ENCODE assay signal across 10 cellular contexts in the genomic region with DNA sequence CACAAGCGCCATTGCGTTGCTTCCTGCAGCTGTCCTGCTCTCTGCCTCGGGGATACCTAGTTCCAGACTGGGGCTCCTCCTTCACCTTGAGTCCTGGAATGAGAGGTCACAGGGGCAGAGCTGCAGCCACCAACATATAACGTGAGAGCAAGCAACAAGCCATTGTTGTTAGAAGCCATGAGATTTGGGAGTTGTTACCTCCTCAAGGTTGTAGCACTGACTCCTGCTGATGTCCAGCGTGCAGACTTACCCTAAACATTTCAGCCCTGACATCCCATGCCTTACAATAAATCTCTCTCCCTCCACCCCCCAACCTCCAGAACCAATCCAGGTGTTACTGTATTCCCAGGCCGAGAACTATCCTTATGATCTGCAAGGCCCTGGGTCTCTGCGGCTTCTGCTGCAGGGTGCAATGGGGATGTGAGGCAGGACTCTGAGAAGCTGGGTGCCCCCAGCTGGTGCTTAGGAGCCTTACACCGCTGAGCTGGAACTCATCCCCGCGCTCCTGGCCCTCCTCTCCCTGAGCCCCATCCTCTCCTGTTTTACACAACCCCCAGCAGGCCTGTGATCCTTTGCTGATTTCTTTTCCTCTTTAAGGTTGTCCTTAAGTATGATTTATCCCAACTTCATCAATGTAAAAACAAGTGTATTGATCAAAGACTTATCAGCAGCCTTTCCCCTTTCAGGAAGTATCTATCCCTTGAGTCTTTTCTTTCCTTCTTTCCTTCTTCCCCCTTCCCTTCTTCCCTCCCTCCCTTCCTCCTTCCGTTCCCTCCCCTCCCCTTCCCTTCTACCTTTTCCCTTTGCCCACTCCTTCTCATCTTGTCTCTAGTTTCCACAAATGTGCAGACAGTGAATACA.
DNase-seq lines count a peak whose midpoint lies in the region; ATAC-seq and TF ChIP-seq lines count a peak whose summit lies in the region.
"Had no signal": no experiment of that assay in that cellular context is flagged by ENCODE, and none has a peak within 500 bp of the region (broad histone marks: within the 10 kb centered on the region; RNA-seq: fewer than 3 reads in every experiment).

No MANE protein-coding gene starts in this region.

- no CpG with 5 or more reads among the region's 11 CpGs for WGBS in H9 (ENCODE audit: extremely low coverage, insufficient read length, low lambda C conversion rate)

- H3K4me1 ChIP-seq in H9 (ENCODE audit: insufficient read depth, low read length), result peaks cover 4% of the 10 kb centered on the region; the same call in 1 of the 2 replicates

- no peak overlapping the region; a peak in 1 of 5 replicates for H3K4me3 Mint-ChIP-seq in H9

- no peaks in the 10 kb centered on the region for H3K79me2 ChIP-seq in H9 (ENCODE audit: insufficient read depth, low read length)

- H3K9ac ChIP-seq in H9 (ENCODE audit: extremely low read depth, insufficient read length, low read length), result no peak overlapping the region

- H4K20me1 ChIP-seq in H9 (ENCODE audit: control insufficient read depth, insufficient read depth, insufficient read length), result no peaks in the 10 kb centered on the region

- ATAC-seq in GM19452 (IDR thresholded peaks at IDR 0.05; ENCODE audit: unreplicated experiment) (no peak), HG02763 (IDR thresholded peaks at IDR 0.05; ENCODE audit: unreplicated experiment) (no peak)

- CTCF ChIA-PET in AG04450 (lab: Charles Lee), result interaction anchor here (0.6 to 4.8 kb wide), 9 partner anchors 14 to 174 kb away, joined by 3 to 74 read pairs (median 6); no protein-coding TSS in a partner anchor

- H2BK15ac ChIP-seq in H9 (ENCODE audit: low read depth, low read length), result no peak overlapping the region

- DNase-seq in AG04450 (ENCODE audit: low read depth, low spot score), result peak; percentile 27
- peak; percentile 82 for DNase-seq in H9
- no peak for DNase-seq in astrocyte of the cerebellum (ENCODE audit: low read depth)
- DNase-seq in islet precursor cell, result peak; percentile 80
- DNase-seq in middle frontal gyrus (ENCODE audit: extremely low spot score, low spot score), result no peak
- no peak for DNase-seq in stimulated activated CD4-positive, alpha-beta T cell treated with anti-CD3 and anti-CD28 coated beads, Interleukin-4, amount 100 ng/mL, for 4 hours
- DNase-seq: activated naive CD4-positive, alpha-beta T cell; MM.1S had no signal

- H4K5ac ChIP-seq in H9 (ENCODE audit: insufficient read length, low read depth, low read length), result no peak overlapping the region

- no peaks in the 10 kb centered on the region for H3K27me3 ChIP-seq in AG04450 (ENCODE audit: control insufficient read depth, insufficient read depth, low read length)
- no peaks in the 10 kb centered on the region for H3K27me3 ChIP-seq in H9 (ENCODE audit: insufficient read depth, low read length)

- H3K23ac ChIP-seq in H9 (ENCODE audit: insufficient read length, low read depth, low read length), result no peak overlapping the region

- H3K18ac ChIP-seq in H9 (ENCODE audit: insufficient read length, low read depth, low read length), result peak overlapping the region; percentile 11

- H2AK5ac ChIP-seq in H9 (ENCODE audit: insufficient read length, low read length), result no peak overlapping the region

- H3K27ac ChIP-seq in AG04450 (ENCODE audit: low read depth, low read length) (no peak overlapping the region), H9 (ENCODE audit: insufficient read length, low read depth, low read length) (no peak overlapping the region)

- H2BK12ac ChIP-seq in H9 (ENCODE audit: insufficient read length, low read depth, low read length), result no peak overlapping the region

- H3K9me3 ChIP-seq in AG04450 (ENCODE audit: control insufficient read depth, insufficient read depth, low read length) (no peaks in the 10 kb centered on the region), H9 (ENCODE audit: control insufficient read depth, low read depth, low read length) (no peaks in the 10 kb centered on the region)

- H3K9me3 Mint-ChIP-seq in H9, result no peaks in the 10 kb centered on the region

- peaks cover 5% of the 10 kb centered on the region for H3K27me3 Mint-ChIP-seq in H9 (ENCODE audit: low read depth)

- no peak overlapping the region for H3K4ac ChIP-seq in H9 (ENCODE audit: low read depth, low read length)

- no peak overlapping the region for H4K8ac ChIP-seq in H9 (replicated peaks; ENCODE audit: insufficient read length, low read depth, low read length)

- peaks cover 0 to 1% (median 0%) of the 10 kb centered on the region in 3 experiments; a peak in 1 of 7 replicates for H3K36me3 Mint-ChIP-seq in H9 (ENCODE audit: insufficient read depth in 1 of 3, low read depth in 3 of 3)

- TF ChIP-seq CTCF in AG04450 (IDR thresholded peaks at IDR 0.05; ENCODE audit: low read depth, low read length) (peak; percentile 71), H9 (conservative IDR thresholded peaks at IDR 0.05) (peak; percentile 74), astrocyte of the cerebellum (IDR thresholded peaks at IDR 0.05; ENCODE audit: low read depth, low read length, missing control alignments) (peak; percentile 60)

- peaks cover 52 to 59% of the 10 kb centered on the region in 2 experiments for H3K4me1 Mint-ChIP-seq in H9

- POLR2A ChIA-PET in AG04450 (lab: Yijun Ruan, JAX), result interaction anchor here (0.9 to 1.1 kb wide), 2 partner anchors 92 to 99 kb away, joined by 4 read pairs; no protein-coding TSS in a partner anchor

- no peaks in the 10 kb centered on the region for H3K79me1 ChIP-seq in H9 (ENCODE audit: insufficient read depth, low read depth, low read length, poor library complexity, severe bottlenecking)

- no peak overlapping the region for H3K4me2 ChIP-seq in H9 (ENCODE audit: insufficient read depth, insufficient read length, low read length)

- H3K27ac Mint-ChIP-seq in H9, result peak overlapping the region; percentile 77 to 92 (median 85)

- H3K14ac ChIP-seq in H9 (ENCODE audit: insufficient read depth, low read length), result no peak overlapping the region

- no peak overlapping the region for H2BK20ac ChIP-seq in H9 (ENCODE audit: low read depth, low read length, poor library complexity, severe bottlenecking)

- no peak overlapping the region for H2BK5ac ChIP-seq in H9 (ENCODE audit: insufficient read length, low read length)

- H3K56ac ChIP-seq in H9 (ENCODE audit: insufficient read length, low read depth, low read length), result no peak overlapping the region

- H3T11ph ChIP-seq in H9 (ENCODE audit: low read length), result no peak overlapping the region

- H4K91ac ChIP-seq in H9 (ENCODE audit: insufficient read length, low read depth, low read length), result no peak overlapping the region

- H3K4me3 ChIP-seq in AG04450 (ENCODE audit: low read depth, low read length) (no peak overlapping the region), astrocyte of the cerebellum (ENCODE audit: low read depth, low read length) (no peak overlapping the region)

- in situ Hi-C loops in astrocyte of the cerebellum (cut with HindIII; ENCODE audit: low sequenced_read_pairs), result loop anchor here (25.0 kb wide), 2 partner anchors 92 to 342 kb away; a partner anchor contains a TSS

- no peak overlapping the region for H2AFZ ChIP-seq in H9 (ENCODE audit: low read length)

- H2BK120ac ChIP-seq in H9 (ENCODE audit: low read depth, low read length, poor library complexity, severe bottlenecking), result no peak overlapping the region

- peaks cover 3% of the 10 kb centered on the region for H3K23me2 ChIP-seq in H9 (ENCODE audit: insufficient read length, low read depth, low read length, poor library complexity, severe bottlenecking)

Comparison
In these comparisons a context has a peak if more than half of its experiments do, and no peak if none do; other contexts are left out.
1. DNase-seq: peak in AG04450 (single experiment), H9 (single experiment) and islet precursor cell (single experiment); none in astrocyte of the cerebellum (single experiment), middle frontal gyrus (single experiment) and stimulated activated CD4-positive, alpha-beta T cell treated with anti-CD3 and anti-CD28 coated beads, Interleukin-4, amount 100 ng/mL, for 4 hours (0 of 2).
2. Peak in every context shown above with its lines, with median percentiles within 50 percentile points of each other: CTCF ChIP-seq.